In the genomic region with DNA sequence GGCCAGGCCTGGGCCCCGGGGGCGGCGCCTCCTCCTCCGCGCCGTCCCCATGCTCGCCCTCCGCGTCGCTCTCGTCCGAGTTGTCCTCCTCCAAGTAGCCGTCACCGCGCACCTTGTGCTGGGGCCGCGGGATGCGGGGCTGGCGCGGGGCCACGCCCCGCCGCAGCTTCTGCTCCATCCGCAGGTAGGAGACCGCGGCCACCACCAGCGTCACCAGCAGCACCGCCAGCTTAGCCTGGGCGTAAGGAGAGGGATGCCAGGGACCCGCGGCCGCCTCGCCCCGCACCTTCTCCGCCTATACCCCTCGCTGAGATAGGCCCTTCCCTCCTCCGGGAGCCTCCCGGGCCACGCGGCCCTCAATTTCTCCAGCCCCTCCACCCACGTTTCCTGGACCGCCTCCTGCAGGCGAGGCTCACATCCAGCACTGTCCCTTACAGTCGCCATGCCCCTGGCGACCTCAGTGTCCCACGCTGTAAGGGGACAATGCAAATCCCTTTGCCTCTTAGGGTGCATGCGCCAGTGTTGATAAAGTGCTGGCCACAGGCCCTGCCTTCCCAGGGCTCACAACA, we compare ENCODE assay signal across 8 cellular contexts. TPM values are rescaled to one million over a fixed set of nuclear protein-coding genes. Genes with fewer than 3 reads are reported as not detected.
DNase-seq lines count a peak whose midpoint lies in the region; ATAC-seq and TF ChIP-seq lines count a peak whose summit lies in the region.
"Not testable (repeated sequence)": the region's sequence is repeated elsewhere in the genome, so short reads cannot be mapped to it uniquely, and the experiment has no call there.

No MANE protein-coding gene starts in this region.

- not testable (repeated sequence) for H3K27ac Mint-ChIP-seq in CD8-positive, alpha-beta T cell; activated CD4-positive, alpha-beta memory T cell treated with anti-CD3 and anti-CD28 coated beads for 36 hours; brain

- H2AK5ac ChIP-seq in mesenchymal stem cell (ENCODE audit: low read length, severe bottlenecking), result not testable (repeated sequence)

- peak overlapping the region; percentile 81 for H3K4me3 Mint-ChIP-seq in CD8-positive, alpha-beta T cell
- H3K4me3 Mint-ChIP-seq in activated CD4-positive, alpha-beta memory T cell treated with anti-CD3 and anti-CD28 coated beads for 36 hours, result peak overlapping the region; percentile 68
- H3K4me3 Mint-ChIP-seq in brain, result peak overlapping the region; percentile 65 to 80 (median 66)

- ATAC-seq in CD8-positive, alpha-beta T cell; gastroesophageal sphincter; upper lobe of right lung: not testable (repeated sequence)

- H2BK120ac ChIP-seq in mesenchymal stem cell (ENCODE audit: low read depth, low read length), result not testable (repeated sequence)

- DNase-seq in CD8-positive, alpha-beta T cell; activated CD4-positive, alpha-beta memory T cell treated with anti-CD3 and anti-CD28 coated beads for 36 hours; mesenchymal stem cell: not testable (repeated sequence)
- DNase-seq in NCI-H1417 (lab: John Stamatoyannopoulos, UW) (peak in 2 of 3 experiments; percentile 16 to 17), retina (peak; percentile 26), upper lobe of right lung (peak; percentile 65)

- H3K4me2 ChIP-seq in mesenchymal stem cell (ENCODE audit: low read length, poor library complexity, severe bottlenecking), result peak overlapping the region; percentile 22

- CTCF ChIA-PET in CD8-positive, alpha-beta T cell (lab: Charles Lee); activated CD4-positive, alpha-beta memory T cell treated with anti-CD3 and anti-CD28 coated beads for 36 hours (lab: Charles Lee): not testable (repeated sequence)

- not testable (repeated sequence) for H3K27ac ChIP-seq in CD8-positive, alpha-beta T cell (ENCODE audit: low read depth, low read length); gastroesophageal sphincter; mesenchymal stem cell (ENCODE audit: low read length, poor library complexity, severe bottlenecking); upper lobe of right lung

- not testable (repeated sequence) for TF ChIP-seq CTCF in CD8-positive, alpha-beta T cell (IDR thresholded peaks at IDR 0.05); brain (conservative IDR thresholded peaks at IDR 0.05); gastroesophageal sphincter (IDR thresholded peaks at IDR 0.05); upper lobe of right lung (IDR thresholded peaks at IDR 0.05)

- not testable (repeated sequence) for H3K79me1 ChIP-seq in mesenchymal stem cell (replicated peaks; ENCODE audit: low read length, poor library complexity, severe bottlenecking)

- H3K27me3 ChIP-seq in CD8-positive, alpha-beta T cell (ENCODE audit: insufficient read depth, low read length); gastroesophageal sphincter; mesenchymal stem cell (ENCODE audit: control insufficient read depth in 1 of 2, insufficient read depth in 1 of 2, low read length in 2 of 2); upper lobe of right lung: not testable (repeated sequence)

- H2BK15ac ChIP-seq in mesenchymal stem cell (ENCODE audit: low read depth, poor library complexity, severe bottlenecking), result not testable (repeated sequence)

- not testable (repeated sequence) for H3K4ac ChIP-seq in mesenchymal stem cell (ENCODE audit: low read depth in 1 of 2, low read length in 2 of 2)

- not testable (repeated sequence) for H3K18ac ChIP-seq in mesenchymal stem cell (ENCODE audit: low read depth in 1 of 2, low read length in 2 of 2)

- not testable (repeated sequence) for H3K4me3 ChIP-seq in CD8-positive, alpha-beta T cell (ENCODE audit: low read depth, low read length); mesenchymal stem cell (ENCODE audit: insufficient read depth in 1 of 2, low read depth in 1 of 2, low read length in 2 of 2)
- peak overlapping the region; percentile 12 to 51 for H3K4me3 ChIP-seq in gastroesophageal sphincter
- H3K4me3 ChIP-seq in upper lobe of right lung, result peak overlapping the region; percentile 45

- H3K14ac ChIP-seq in mesenchymal stem cell (ENCODE audit: low read length in 2 of 2), result not testable (repeated sequence)

- not testable (repeated sequence) for H3K9me3 Mint-ChIP-seq in CD8-positive, alpha-beta T cell; activated CD4-positive, alpha-beta memory T cell treated with anti-CD3 and anti-CD28 coated beads for 36 hours; brain

- TF ChIP-seq POLR2A in gastroesophageal sphincter (IDR thresholded peaks at IDR 0.05), result not testable (repeated sequence)

- POLR2A ChIA-PET in CD8-positive, alpha-beta T cell (lab: Charles Lee); activated CD4-positive, alpha-beta memory T cell treated with anti-CD3 and anti-CD28 coated beads for 36 hours (lab: Charles Lee): not testable (repeated sequence)

- H3K27me3 Mint-ChIP-seq in CD8-positive, alpha-beta T cell (ENCODE audit: low read depth); activated CD4-positive, alpha-beta memory T cell treated with anti-CD3 and anti-CD28 coated beads for 36 hours: not testable (repeated sequence)
- peaks cover 26% of the 10 kb centered on the region for H3K27me3 Mint-ChIP-seq in brain

- H3K4me1 ChIP-seq in CD8-positive, alpha-beta T cell (ENCODE audit: insufficient read depth, low read length); mesenchymal stem cell (ENCODE audit: control insufficient read depth, insufficient read depth, low read depth, low read length); upper lobe of right lung: not testable (repeated sequence)
- H3K4me1 ChIP-seq in gastroesophageal sphincter, result peaks cover 0 to 11% (median 0%) of the 10 kb centered on the region in 3 donors

- not testable (repeated sequence) for H4K91ac ChIP-seq in mesenchymal stem cell (ENCODE audit: low read length)

- not testable (repeated sequence) for H3K23ac ChIP-seq in mesenchymal stem cell (ENCODE audit: low read length in 2 of 2)

- not testable (repeated sequence) for H3K36me3 Mint-ChIP-seq in CD8-positive, alpha-beta T cell; activated CD4-positive, alpha-beta memory T cell treated with anti-CD3 and anti-CD28 coated beads for 36 hours; brain

- intact Hi-C loops in CD8-positive, alpha-beta T cell (cut with DNase I, micrococcal nuclease), result loop anchor here in 1 of 2 experiments (2.0 kb wide), 1 partner anchor 339 kb away; no protein-coding TSS in a partner anchor
- intact Hi-C loops in activated CD4-positive, alpha-beta memory T cell treated with anti-CD3 and anti-CD28 coated beads for 36 hours (cut with micrococcal nuclease), result loop anchor here (2.0 to 5.0 kb wide), 2 partner anchors 338 to 749 kb away; no protein-coding TSS in a partner anchor
- intact Hi-C loops in upper lobe of right lung (cut with DNase I), result not testable (repeated sequence)

- not testable (repeated sequence) for H2AFZ ChIP-seq in mesenchymal stem cell (ENCODE audit: low read depth, low read length)

- H3K4me1 Mint-ChIP-seq in CD8-positive, alpha-beta T cell (ENCODE audit: low read depth); activated CD4-positive, alpha-beta memory T cell treated with anti-CD3 and anti-CD28 coated beads for 36 hours (ENCODE audit: low read depth); brain: not testable (repeated sequence)

- not testable (repeated sequence) for H4K8ac ChIP-seq in mesenchymal stem cell (ENCODE audit: low read length)

- not testable (repeated sequence) for H3K9me3 ChIP-seq in CD8-positive, alpha-beta T cell (ENCODE audit: low read length); gastroesophageal sphincter; mesenchymal stem cell (ENCODE audit: control insufficient read depth, low read length); upper lobe of right lung

- not testable (repeated sequence) for H2BK12ac ChIP-seq in mesenchymal stem cell (ENCODE audit: low read length in 2 of 2)

- H3K9ac ChIP-seq in mesenchymal stem cell (ENCODE audit: low read length), result not testable (repeated sequence)

- not testable (repeated sequence) for H2BK5ac ChIP-seq in mesenchymal stem cell (ENCODE audit: low read depth, low read length, poor library complexity, severe bottlenecking)

- not testable (repeated sequence) for H3K36me3 ChIP-seq in CD8-positive, alpha-beta T cell (ENCODE audit: insufficient read depth, low read length); gastroesophageal sphincter; mesenchymal stem cell (ENCODE audit: control insufficient read depth in 1 of 2, insufficient read depth in 2 of 2, low read depth in 1 of 2, low read length in 2 of 2); upper lobe of right lung

- 22% methylated on average over 3 of the region's 47 CpGs; no CpG with 5 or more reads in 1 of the 2 donors for WGBS in gastroesophageal sphincter (ENCODE audit: low coverage in 1 of 2), 2 donors
- WGBS in mesenchymal stem cell, result 14% methylated on average over 8 of the region's 47 CpGs

- TF ChIP-seq EP300 in gastroesophageal sphincter (IDR thresholded peaks at IDR 0.05), result not testable (repeated sequence)

RNA-seq across cellular contexts. Expression of a gene that starts 29.6 kb away (rescaled TPM):
- total RNA-seq in CD8-positive, alpha-beta T cell, result 10 to 100 TPM; 82.2 to 95.3 TPM
- 10 to 100 TPM; 65.7 to 82.4 TPM for total RNA-seq in activated CD4-positive, alpha-beta memory T cell treated with anti-CD3 and anti-CD28 coated beads for 36 hours
- polyA plus RNA-seq in brain (ENCODE audit: insufficient read depth, low read depth, low replicate concordance), result 23.8 TPM
- 10 to 100 TPM; 21.9 to 49.7 (median 33.9) TPM for total RNA-seq in gastroesophageal sphincter
- 14.1 TPM for polyA plus RNA-seq in mesenchymal stem cell (2013, experiment 1 of 2)
- 14.7 TPM for polyA plus RNA-seq in mesenchymal stem cell (2013, experiment 2 of 2)
- total RNA-seq in upper lobe of right lung, result 70.4 TPM
